8 cellular contexts compared by ENCODE assay signal in genomic region chr1:200979574-200980451, GRCh38. TPM values are rescaled to one million over a fixed set of nuclear protein-coding genes. Genes with fewer than 3 reads are reported as not detected.
DNase-seq lines count a peak whose midpoint lies in the region; ATAC-seq and TF ChIP-seq lines count a peak whose summit lies in the region.

No MANE protein-coding gene starts in this region.

- H3K4me3 ChIP-seq in AG09309 (ENCODE audit: control insufficient read depth, low read depth, low read length) (no peak overlapping the region), PC-9 (no peak overlapping the region)

- TF ChIP-seq CTCF in AG09309 (IDR thresholded peaks at IDR 0.05; ENCODE audit: control insufficient read depth, insufficient read depth, low read depth, low read length, missing control alignments) (peak; percentile 56), GM13977 (IDR thresholded peaks at IDR 0.05; ENCODE audit: extremely low read depth, insufficient read depth, missing control alignments) (peak; percentile 75), PC-9 (conservative IDR thresholded peaks at IDR 0.05) (peak; percentile 91)

- no peaks in the 10 kb centered on the region for H3K36me3 ChIP-seq in PC-9 (ENCODE audit: low read depth)

- H3K79me2 ChIP-seq in PC-9 (ENCODE audit: low read depth): no peaks in the 10 kb centered on the region

- H3K4me2 ChIP-seq in PC-9: no peak overlapping the region

- in situ Hi-C loops in GM13977 (cut with MboI; ENCODE audit: low pct_unique_long_range_greater_than_20kb, low sequenced_read_pairs, unreplicated experiment): loop anchor here (5.0 kb wide), 1 partner anchor 62 kb away; no protein-coding TSS in a partner anchor

- H3K9me3 ChIP-seq in PC-9 (ENCODE audit: insufficient read depth, low read depth): no peaks in the 10 kb centered on the region

- no peak overlapping the region for H3K27ac ChIP-seq in PC-9

- CTCF ChIA-PET in PC-9 (lab: Charles Lee): interaction anchor here (0.8 to 1.4 kb wide), 5 partner anchors 9 to 378 kb away, joined by 3 to 8 read pairs (median 3); no protein-coding TSS in a partner anchor

- no peaks in the 10 kb centered on the region for H3K4me1 ChIP-seq in PC-9 (replicated peaks; ENCODE audit: insufficient read depth)

- BruUV-seq in PC-9 (replicated peaks; lab: Mats Ljungman, UMichigan): no TSS peak

- no peaks in the 10 kb centered on the region for H3K27me3 ChIP-seq in PC-9 (ENCODE audit: insufficient read depth, low read depth)

- no peaks in the 10 kb centered on the region for H3F3A ChIP-seq in PC-9 (ENCODE audit: insufficient read depth, low read depth)

- DNase-seq in AG09309 (ENCODE audit: low read depth): no peak
- DNase-seq in GM13977 (ENCODE audit: low spot score): peak; percentile 77
- DNase-seq in PC-9: peak; percentile 47 to 52
- DNase-seq in activated T-cell treated with anti-CD3 and anti-CD28 coated beads, Interleukin-2, amount 50 U/mL, for 48 hours: peak; percentile 79 to 81
- DNase-seq in iPS-NIHi11 (ENCODE audit: low spot score): peak; percentile 88
- peak; percentile 34 for DNase-seq in stimulated activated CD8-positive, alpha-beta memory T cell treated with anti-CD3 and anti-CD28 coated beads, Interleukin-15, amount 100 ng/mL, for 1 hour (ENCODE audit: low read depth)
- DNase-seq in C1 segment of cervical spinal cord (lab: John Stamatoyannopoulos, UW): no peak

- POLR2A ChIA-PET in PC-9 (lab: Charles Lee; ENCODE audit: unreplicated experiment): interaction anchor here (0.5 kb wide), 2 partner anchors 21 to 1394 kb away, joined by 4 to 8 read pairs; no protein-coding TSS in a partner anchor

- H4K20me1 ChIP-seq in PC-9 (ENCODE audit: insufficient read depth): no peaks in the 10 kb centered on the region

- intact Hi-C loops in PC-9 (cut with micrococcal nuclease; ENCODE audit: unreplicated experiment): loop anchor here (1.0 kb wide), 1 partner anchor 134 kb away; no protein-coding TSS in a partner anchor

- no peaks in the 10 kb centered on the region for H3K9me2 ChIP-seq in PC-9 (ENCODE audit: insufficient read depth)

- ATAC-seq in GM18909 (IDR thresholded peaks at IDR 0.05; ENCODE audit: poor library complexity, unreplicated experiment): no peak

- no peak overlapping the region for H2AFZ ChIP-seq in PC-9

RNA-seq across cellular contexts. Expression of gene KIF21B, which starts 43.7 kb away (rescaled TPM):
- 1.9 and 3.7 TPM in 2 replicates for total RNA-seq in PC-9 (2021)

Comparison
In these comparisons a context has a peak if more than half of its experiments do, and no peak if none do; other contexts are left out.
1. DNase-seq: peak in GM13977 (single experiment), PC-9 (2 of 2), activated T-cell treated with anti-CD3 and anti-CD28 coated beads, Interleukin-2, amount 50 U/mL, for 48 hours (2 of 2), iPS-NIHi11 (single experiment) and stimulated activated CD8-positive, alpha-beta memory T cell treated with anti-CD3 and anti-CD28 coated beads, Interleukin-15, amount 100 ng/mL, for 1 hour (single experiment); none in AG09309 (single experiment) and C1 segment of cervical spinal cord (0 of 14).
2. Peak in every context shown above with its lines, with median percentiles within 50 percentile points of each other: CTCF ChIP-seq.